Comparison of ENCODE assay signal across 2 cellular contexts in the genomic region with DNA sequence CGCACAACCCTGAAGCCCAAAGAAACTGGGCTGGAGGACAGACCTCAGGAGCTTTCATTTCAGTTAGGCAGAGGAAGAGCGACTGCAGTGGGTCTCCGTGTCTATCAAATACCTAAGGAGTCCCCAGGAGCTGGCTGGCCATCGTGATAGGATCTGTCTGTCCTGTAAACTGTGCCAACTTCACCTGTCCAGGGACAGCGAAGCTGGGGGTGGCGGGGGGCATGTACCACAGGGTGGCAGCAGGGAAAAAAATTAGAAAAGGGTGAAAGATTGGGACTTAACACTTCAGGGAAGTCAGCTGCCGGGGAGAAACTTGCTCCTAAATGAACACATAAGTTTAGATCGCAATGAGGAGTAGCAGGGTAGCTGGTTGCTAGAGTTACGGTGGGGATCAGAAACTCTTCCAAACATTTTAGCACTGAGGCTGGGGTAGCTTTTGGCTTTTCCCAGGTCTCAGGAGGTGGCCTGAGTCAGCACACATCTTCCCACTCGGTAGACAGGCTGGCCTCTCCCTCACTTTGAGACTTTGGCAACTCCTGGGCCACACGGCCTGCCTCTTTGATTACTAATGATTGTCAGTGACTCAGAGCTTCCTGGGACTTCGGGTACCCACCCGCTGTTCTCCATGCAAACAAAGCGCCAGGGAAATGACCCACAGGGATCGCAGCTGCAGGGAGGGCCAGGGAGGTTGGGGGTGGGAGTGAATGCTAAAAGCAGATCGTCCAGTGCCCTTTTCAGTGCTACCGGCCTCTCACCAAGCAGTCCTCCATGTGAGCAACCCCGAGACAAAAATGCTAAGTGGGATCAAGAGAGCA.
TF ChIP-seq lines count a peak whose summit lies in the region.

No MANE protein-coding gene starts in this region.

TF ChIP-seq in HEK293, 187 proteins besides CTCF, POLR2A, EP300 and RAD21 (continues in another document):
- peak; percentile 98 for TF ChIP-seq ZIC2 (tag by site-specific recombination; IDR thresholded peaks at IDR 0.05)
- no peak for TF ChIP-seq ZNF248 (tag by site-specific recombination; IDR thresholded peaks at IDR 0.05)
- TF ChIP-seq PRDM1 (tag by site-specific recombination; IDR thresholded peaks at IDR 0.05): no peak
- no peak for TF ChIP-seq MYNN (tag by site-specific recombination; IDR thresholded peaks at IDR 0.05; ENCODE audit: borderline replicate concordance)
- TF ChIP-seq, protein P1, sequence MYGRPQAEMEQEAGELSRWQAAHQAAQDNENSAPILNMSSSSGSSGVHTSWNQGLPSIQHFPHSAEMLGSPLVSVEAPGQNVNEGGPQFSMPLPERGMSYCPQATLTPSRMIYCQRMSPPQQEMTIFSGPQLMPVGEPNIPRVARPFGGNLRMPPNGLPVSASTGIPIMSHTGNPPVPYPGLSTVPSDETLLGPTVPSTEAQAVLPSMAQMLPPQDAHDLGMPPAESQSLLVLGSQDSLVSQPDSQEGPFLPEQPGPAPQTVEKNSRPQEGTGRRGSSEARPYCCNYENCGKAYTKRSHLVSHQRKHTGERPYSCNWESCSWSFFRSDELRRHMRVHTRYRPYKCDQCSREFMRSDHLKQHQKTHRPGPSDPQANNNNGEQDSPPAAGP (tag by site-specific recombination; IDR thresholded peaks at IDR 0.05): peak; percentile 84
- no peak for TF ChIP-seq ZNF169 (tag by site-specific recombination; IDR thresholded peaks at IDR 0.05)
- peak; percentile 32 for TF ChIP-seq WT1 (tag by site-specific recombination; IDR thresholded peaks at IDR 0.05)
- peak; percentile 76; the same call in 1 of the 2 replicates for TF ChIP-seq ZNF660 (tag by site-specific recombination; IDR thresholded peaks at IDR 0.05)
- TF ChIP-seq, protein P2, sequence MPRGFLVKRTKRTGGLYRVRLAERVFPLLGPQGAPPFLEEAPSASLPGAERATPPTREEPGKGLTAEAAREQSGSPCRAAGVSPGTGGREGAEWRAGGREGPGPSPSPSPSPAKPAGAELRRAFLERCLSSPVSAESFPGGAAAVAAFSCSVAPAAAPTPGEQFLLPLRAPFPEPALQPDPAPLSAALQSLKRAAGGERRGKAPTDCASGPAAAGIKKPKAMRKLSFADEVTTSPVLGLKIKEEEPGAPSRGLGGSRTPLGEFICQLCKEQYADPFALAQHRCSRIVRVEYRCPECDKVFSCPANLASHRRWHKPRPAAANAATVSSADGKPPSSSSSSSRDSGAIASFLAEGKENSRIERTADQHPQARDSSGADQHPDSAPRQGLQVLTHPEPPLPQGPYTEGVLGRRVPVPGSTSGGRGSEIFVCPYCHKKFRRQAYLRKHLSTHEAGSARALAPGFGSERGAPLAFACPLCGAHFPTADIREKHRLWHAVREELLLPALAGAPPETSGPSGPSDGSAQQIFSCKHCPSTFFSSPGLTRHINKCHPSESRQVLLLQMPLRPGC (tag by site-specific recombination; IDR thresholded peaks at IDR 0.05): 0 out of 2 replicates have a peak, but pooled peaks have one; percentile 20
- peak; percentile 45; the same call in 1 of the 2 replicates for TF ChIP-seq HIC1 (tag by site-specific recombination; IDR thresholded peaks at IDR 0.05)
- peak; percentile 35; the same call in 1 of the 2 replicates for TF ChIP-seq OSR2 (tag by site-specific recombination; IDR thresholded peaks at IDR 0.05)
- TF ChIP-seq IKZF3 (tag by site-specific recombination; IDR thresholded peaks at IDR 0.05): peak; percentile 78
- TF ChIP-seq ZNF24 (tag by site-specific recombination; IDR thresholded peaks at IDR 0.05): peak; percentile 59; the same call in 1 of the 2 replicates
- TF ChIP-seq, protein P3, sequence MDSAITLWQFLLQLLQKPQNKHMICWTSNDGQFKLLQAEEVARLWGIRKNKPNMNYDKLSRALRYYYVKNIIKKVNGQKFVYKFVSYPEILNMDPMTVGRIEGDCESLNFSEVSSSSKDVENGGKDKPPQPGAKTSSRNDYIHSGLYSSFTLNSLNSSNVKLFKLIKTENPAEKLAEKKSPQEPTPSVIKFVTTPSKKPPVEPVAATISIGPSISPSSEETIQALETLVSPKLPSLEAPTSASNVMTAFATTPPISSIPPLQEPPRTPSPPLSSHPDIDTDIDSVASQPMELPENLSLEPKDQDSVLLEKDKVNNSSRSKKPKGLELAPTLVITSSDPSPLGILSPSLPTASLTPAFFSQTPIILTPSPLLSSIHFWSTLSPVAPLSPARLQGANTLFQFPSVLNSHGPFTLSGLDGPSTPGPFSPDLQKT (IDR thresholded peaks at IDR 0.05; ENCODE audit: borderline replicate concordance, low read depth, low read length): no peak

TF ChIP-seq in HepG2, 621 proteins besides CTCF, POLR2A, EP300 and RAD21 (continues in another document):
- TF ChIP-seq MXD4 (CRISPR knock-in tag; IDR thresholded peaks at IDR 0.05): no peak
- no peak for TF ChIP-seq BATF2 (CRISPR knock-in tag; IDR thresholded peaks at IDR 0.05)
- TF ChIP-seq HCFC1 (IDR thresholded peaks at IDR 0.05; ENCODE audit: low read depth, low read length): no peak
- TF ChIP-seq BCLAF1 (IDR thresholded peaks at IDR 0.05): no peak
- no peak for TF ChIP-seq ZNF276 (CRISPR knock-in tag; IDR thresholded peaks at IDR 0.05; ENCODE audit: low read depth)
- 0 out of 2 replicates have a peak, but pooled peaks have one; percentile 8 for TF ChIP-seq ZSCAN21 (CRISPR knock-in tag; IDR thresholded peaks at IDR 0.05; ENCODE audit: borderline replicate concordance)
- no peak for TF ChIP-seq CC2D1A (CRISPR knock-in tag; IDR thresholded peaks at IDR 0.05)
- TF ChIP-seq SAFB2 (CRISPR knock-in tag; IDR thresholded peaks at IDR 0.05; ENCODE audit: borderline replicate concordance, low read depth): no peak
- no peak for TF ChIP-seq ZFYVE20 (CRISPR knock-in tag; IDR thresholded peaks at IDR 0.05; ENCODE audit: borderline replicate concordance, low read depth)
- TF ChIP-seq, protein P4, sequence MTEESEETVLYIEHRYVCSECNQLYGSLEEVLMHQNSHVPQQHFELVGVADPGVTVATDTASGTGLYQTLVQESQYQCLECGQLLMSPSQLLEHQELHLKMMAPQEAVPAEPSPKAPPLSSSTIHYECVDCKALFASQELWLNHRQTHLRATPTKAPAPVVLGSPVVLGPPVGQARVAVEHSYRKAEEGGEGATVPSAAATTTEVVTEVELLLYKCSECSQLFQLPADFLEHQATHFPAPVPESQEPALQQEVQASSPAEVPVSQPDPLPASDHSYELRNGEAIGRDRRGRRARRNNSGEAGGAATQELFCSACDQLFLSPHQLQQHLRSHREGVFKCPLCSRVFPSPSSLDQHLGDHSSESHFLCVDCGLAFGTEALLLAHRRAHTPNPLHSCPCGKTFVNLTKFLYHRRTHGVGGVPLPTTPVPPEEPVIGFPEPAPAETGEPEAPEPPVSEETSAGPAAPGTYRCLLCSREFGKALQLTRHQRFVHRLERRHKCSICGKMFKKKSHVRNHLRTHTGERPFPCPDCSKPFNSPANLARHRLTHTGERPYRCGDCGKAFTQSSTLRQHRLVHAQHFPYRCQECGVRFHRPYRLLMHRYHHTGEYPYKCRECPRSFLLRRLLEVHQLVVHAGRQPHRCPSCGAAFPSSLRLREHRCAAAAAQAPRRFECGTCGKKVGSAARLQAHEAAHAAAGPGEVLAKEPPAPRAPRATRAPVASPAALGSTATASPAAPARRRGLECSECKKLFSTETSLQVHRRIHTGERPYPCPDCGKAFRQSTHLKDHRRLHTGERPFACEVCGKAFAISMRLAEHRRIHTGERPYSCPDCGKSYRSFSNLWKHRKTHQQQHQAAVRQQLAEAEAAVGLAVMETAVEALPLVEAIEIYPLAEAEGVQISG (CRISPR knock-in tag; IDR thresholded peaks at IDR 0.05): no peak
- TF ChIP-seq ZNF704 (CRISPR knock-in tag; IDR thresholded peaks at IDR 0.05; ENCODE audit: borderline replicate concordance): no peak
- TF ChIP-seq MAFF (IDR thresholded peaks at IDR 0.05; ENCODE audit: low read depth, low read length): peak; percentile 16; the same call in 1 of the 2 replicates
- TF ChIP-seq, protein P5, sequence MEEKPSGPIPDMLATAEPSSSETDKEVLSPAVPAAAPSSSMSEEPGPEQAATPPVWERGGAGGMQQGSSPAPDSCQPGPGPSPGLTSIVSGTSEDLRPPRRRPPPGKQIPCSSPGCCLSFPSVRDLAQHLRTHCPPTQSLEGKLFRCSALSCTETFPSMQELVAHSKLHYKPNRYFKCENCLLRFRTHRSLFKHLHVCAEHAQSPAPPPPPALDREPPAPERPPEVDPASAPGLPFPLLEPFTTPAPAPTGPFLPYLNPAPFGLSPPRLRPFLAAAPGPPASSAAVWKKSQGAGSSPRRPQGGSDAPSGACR (CRISPR knock-in tag; IDR thresholded peaks at IDR 0.05): no peak; the same call in 1 of the 2 replicates
- TF ChIP-seq ZSCAN31 (CRISPR knock-in tag; IDR thresholded peaks at IDR 0.05; ENCODE audit: low read depth): no peak
- TF ChIP-seq TBX2 (CRISPR knock-in tag; IDR thresholded peaks at IDR 0.05; ENCODE audit: borderline replicate concordance): peak; percentile 33; the same call in 1 of the 2 replicates
- TF ChIP-seq ZKSCAN8 (CRISPR knock-in tag; IDR thresholded peaks at IDR 0.05; ENCODE audit: borderline replicate concordance): 0 out of 2 replicates have a peak, but pooled peaks have one; percentile 35
- peak; percentile 90 for TF ChIP-seq FOSL2 (CRISPR knock-in tag; IDR thresholded peaks at IDR 0.05)
- TF ChIP-seq ZXDC (CRISPR knock-in tag; IDR thresholded peaks at IDR 0.05): no peak
- TF ChIP-seq GMEB2 (CRISPR knock-in tag; IDR thresholded peaks at IDR 0.05; ENCODE audit: low read depth): no peak
- TF ChIP-seq PPARG (CRISPR knock-in tag; conservative IDR thresholded peaks at IDR 0.05): no peak; the same call in 1 of the 2 replicates
- TF ChIP-seq ARHGAP35 (CRISPR knock-in tag; IDR thresholded peaks at IDR 0.05; ENCODE audit: borderline replicate concordance): no peak
- TF ChIP-seq SAP130 (CRISPR knock-in tag; IDR thresholded peaks at IDR 0.05; ENCODE audit: low read depth): peak; percentile 82
- TF ChIP-seq ZNF83 (CRISPR knock-in tag; IDR thresholded peaks at IDR 0.05; ENCODE audit: borderline replicate concordance): no peak
